Comparison of ENCODE assay signal across 16 cellular contexts in genomic region chr18:56217406-56217805, GRCh38.
DNase-seq lines count a peak whose midpoint lies in the region; ATAC-seq, FAIRE-seq and TF ChIP-seq lines count a peak whose summit lies in the region.
"Had no signal": no experiment of that assay in that cellular context is flagged by ENCODE, and none has a peak within 500 bp of the region (broad histone marks: within the 10 kb centered on the region; RNA-seq: fewer than 3 reads in every experiment).

No MANE protein-coding gene starts in this region.

- no CpG with 5 or more reads among the region's 1 CpG for WGBS in IMR-90 (ENCODE audit: extremely low coverage in 2 of 2, insufficient read length in 1 of 2), 2 experiments

- H3K36me3 ChIP-seq in IMR-90 (ENCODE audit: control insufficient read depth, insufficient read depth, low read length), result no peaks in the 10 kb centered on the region
- H3K36me3 ChIP-seq in astrocyte (ENCODE audit: insufficient read depth, low read length), result no peaks in the 10 kb centered on the region
- H3K36me3 ChIP-seq: BLaER1 treated with 17β-estradiol and CSF1 and Interleukin-3, amounts not matched to agents 10 nM and 100 nM had no signal

- H2AK5ac ChIP-seq in IMR-90 (ENCODE audit: low read depth, low read length), result no peak overlapping the region

- H2BK5ac ChIP-seq in IMR-90 (ENCODE audit: low read depth, low read length, poor library complexity, severe bottlenecking), result peak overlapping the region; percentile 58

- ATAC-seq in IMR-90 (ENCODE audit: low read depth) (peak; percentile 44), HG03025 (IDR thresholded peaks at IDR 0.05; ENCODE audit: low FRiP score, unreplicated experiment) (no peak), HG02885 (IDR thresholded peaks at IDR 0.05; ENCODE audit: poor library complexity, unreplicated experiment) (no peak)
- ATAC-seq: A549 had no signal

- CTCF ChIA-PET in IMR-90 (lab: Yijun Ruan, JAX), result no interaction called here

- dilution Hi-C loops in IMR-90 (cut with HindIII; ENCODE audit: low sequenced_read_pairs, unreplicated experiment), result no loop called here

- H2AFZ ChIP-seq in IMR-90 (replicated peaks; ENCODE audit: low read length, poor library complexity) (no peak overlapping the region), astrocyte (ENCODE audit: low read depth, low read length) (no peak overlapping the region)

- no peaks in the 10 kb centered on the region for H3K36me3 Mint-ChIP-seq in astrocyte (ENCODE audit: low read depth, unreplicated experiment)
- H3K36me3 Mint-ChIP-seq: CD4-positive, CD25-positive, alpha-beta regulatory T cell had no signal

- no peak overlapping the region for H2BK15ac ChIP-seq in IMR-90 (ENCODE audit: low read depth, low read length)

- H3K27me3 Mint-ChIP-seq in astrocyte (ENCODE audit: low read depth, unreplicated experiment), result peaks cover 4% of the 10 kb centered on the region
- H3K27me3 Mint-ChIP-seq: CD4-positive, CD25-positive, alpha-beta regulatory T cell had no signal

- H3K4me1 Mint-ChIP-seq in astrocyte (ENCODE audit: low read depth, unreplicated experiment), result no peaks in the 10 kb centered on the region
- H3K4me1 Mint-ChIP-seq: CD4-positive, CD25-positive, alpha-beta regulatory T cell had no signal

- H2AK9ac ChIP-seq in IMR-90 (replicated peaks; ENCODE audit: low read depth, low read length, poor library complexity), result no peak overlapping the region

- H3K4me3 ChIP-seq in IMR-90 (ENCODE audit: insufficient read depth, low read depth, low read length) (no peak overlapping the region), astrocyte (ENCODE audit: insufficient read depth, low read depth, low read length) (no peak overlapping the region)
- H3K4me3 ChIP-seq: A549; BLaER1 treated with 17β-estradiol and CSF1 and Interleukin-3, amounts not matched to agents 10 nM and 100 nM had no signal

- peaks cover 2% of the 10 kb centered on the region; the same call in 1 of the 2 replicates for H3K4me1 ChIP-seq in IMR-90 (ENCODE audit: control insufficient read depth, insufficient read depth, low read length)
- H3K4me1 ChIP-seq in astrocyte (ENCODE audit: insufficient read depth, low read length), result no peaks in the 10 kb centered on the region
- H3K4me1 ChIP-seq: A549 had no signal

- peaks cover 7% of the 10 kb centered on the region for H3K9me3 Mint-ChIP-seq in astrocyte (ENCODE audit: unreplicated experiment)
- H3K9me3 Mint-ChIP-seq: H9 had no signal

- BruUV-seq in IMR-90 (replicated peaks; lab: Mats Ljungman, UMichigan), result no TSS peak

- no peaks in the 10 kb centered on the region for H3K79me2 ChIP-seq in astrocyte (ENCODE audit: insufficient read depth, low read length)

- peak; percentile 20 for FAIRE-seq in astrocyte (lab: Jason Lieb, UNC)
- FAIRE-seq: A549, GM18507 had no signal

- no peak overlapping the region for H4K8ac ChIP-seq in IMR-90 (ENCODE audit: low read depth in 2 of 2, low read length in 2 of 2)

- no peak overlapping the region for H3K27ac Mint-ChIP-seq in astrocyte (ENCODE audit: unreplicated experiment)
- H3K27ac Mint-ChIP-seq: CD4-positive, CD25-positive, alpha-beta regulatory T cell; H9 had no signal

- H3K4me2 ChIP-seq in IMR-90 (ENCODE audit: low read depth, low read length), result no peak overlapping the region; the same call in 1 of the 2 replicates
- H3K4me2 ChIP-seq in astrocyte (ENCODE audit: low read length), result no peak overlapping the region
- H3K4me2 ChIP-seq: A549; BLaER1 treated with 17β-estradiol and CSF1 and Interleukin-3, amounts not matched to agents 10 nM and 100 nM had no signal

- intact Hi-C loops in IMR-90 (cut with micrococcal nuclease), result no loop called here

- TF ChIP-seq POLR2A in IMR-90 (IDR thresholded peaks at IDR 0.05; ENCODE audit: low read depth, low read length), result no peak

- H4K20me1 ChIP-seq in IMR-90 (ENCODE audit: insufficient read depth, low read length), result no peaks in the 10 kb centered on the region
- H4K20me1 ChIP-seq in astrocyte (ENCODE audit: insufficient read depth, low read length), result no peaks in the 10 kb centered on the region
- H4K20me1 ChIP-seq: BLaER1 treated with 17β-estradiol and CSF1 and Interleukin-3, amounts not matched to agents 10 nM and 100 nM had no signal

- H2BK120ac ChIP-seq in IMR-90 (ENCODE audit: low read depth, low read length), result peak overlapping the region; percentile 37; the same call in 1 of the 2 replicates

- peaks cover 3% of the 10 kb centered on the region; the same call in 1 of the 2 replicates for H3K9me3 ChIP-seq in IMR-90 (ENCODE audit: control insufficient read depth, insufficient read depth, low read length)
- no peaks in the 10 kb centered on the region for H3K9me3 ChIP-seq in astrocyte (ENCODE audit: insufficient read depth, low read depth, low read length)
- H3K9me3 ChIP-seq: A549 had no signal

- POLR2A ChIA-PET in IMR-90 (lab: Charles Lee; ENCODE audit: unreplicated experiment), result no interaction called here

- TF ChIP-seq CTCF in IMR-90 (conservative IDR thresholded peaks at IDR 0.05; ENCODE audit: low read depth, low read length), result no peak
- TF ChIP-seq CTCF in astrocyte (IDR thresholded peaks at IDR 0.05; ENCODE audit: insufficient read depth, low read depth, low read length), result no peak

- no peak overlapping the region for H3K14ac ChIP-seq in IMR-90 (replicated peaks; ENCODE audit: low read depth, low read length)

- H3K18ac ChIP-seq in IMR-90 (ENCODE audit: low read depth, low read length), result peak overlapping the region; percentile 33; the same call in 1 of the 2 replicates

- peak overlapping the region; percentile 28; the same call in 1 of the 2 replicates for H4K5ac ChIP-seq in IMR-90 (ENCODE audit: low read depth, low read length)

- DNase-seq in IMR-90 (peak; percentile 60), astrocyte (ENCODE audit: low read depth) (no peak), fibroblast of peridontal ligament (ENCODE audit: extremely low read depth) (peak; percentile 33), RKO (ENCODE audit: low spot score) (no peak)
- DNase-seq in activated CD4-positive, alpha-beta T cell treated with anti-CD3 and anti-CD28 coated beads, Interleukin-2, amount 50 U/mL, for 4 hours, result no peak
- DNase-seq: CD4-positive, CD25-positive, alpha-beta regulatory T cell; DMS53; GOT3; H9; KBM-7 had no signal

- H3K56ac ChIP-seq in IMR-90 (ENCODE audit: extremely low read depth, insufficient read depth, low read length), result no peak overlapping the region

- no peak overlapping the region for H2BK20ac ChIP-seq in IMR-90 (ENCODE audit: low read depth, low read length)

- no peak overlapping the region for H4K91ac ChIP-seq in IMR-90 (ENCODE audit: insufficient read depth, low read depth, low read length)

- H3K4me3 Mint-ChIP-seq in astrocyte (ENCODE audit: unreplicated experiment), result no peak overlapping the region
- H3K4me3 Mint-ChIP-seq: CD4-positive, CD25-positive, alpha-beta regulatory T cell; H9 had no signal

- no peak overlapping the region for H3K23ac ChIP-seq in IMR-90 (ENCODE audit: low read depth, low read length)

- H3K9me1 ChIP-seq in IMR-90 (ENCODE audit: insufficient read depth, low read length), result 0 out of 2 replicates have a peak, but pooled peaks cover 3% of the 10 kb centered on the region

- no peaks in the 10 kb centered on the region for H3K27me3 ChIP-seq in IMR-90 (ENCODE audit: control insufficient read depth, insufficient read depth, low read length)
- H3K27me3 ChIP-seq in astrocyte (ENCODE audit: insufficient read depth, low read length), result no peaks in the 10 kb centered on the region
- H3K27me3 ChIP-seq: BLaER1 treated with 17β-estradiol and CSF1 and Interleukin-3, amounts not matched to agents 10 nM and 100 nM had no signal

- H3K9ac ChIP-seq in IMR-90 (ENCODE audit: low read depth, low read length), result no peak overlapping the region
- H3K9ac ChIP-seq in astrocyte (ENCODE audit: low read length), result no peak overlapping the region
- H3K9ac ChIP-seq: BLaER1 treated with 17β-estradiol and CSF1 and Interleukin-3, amounts not matched to agents 10 nM and 100 nM had no signal

- no peak overlapping the region for H3K4ac ChIP-seq in IMR-90 (ENCODE audit: low read depth, low read length)

- H3K79me1 ChIP-seq in IMR-90 (ENCODE audit: low read depth in 1 of 2, low read length in 2 of 2), result no peaks in the 10 kb centered on the region

- in situ Hi-C loops in IMR-90 (cut with MboI; ENCODE audit: low sequenced_read_pairs), result no loop called here

- no peak for TF ChIP-seq RAD21 in IMR-90 (IDR thresholded peaks at IDR 0.05; ENCODE audit: low read length)

- H3K27ac ChIP-seq in IMR-90 (ENCODE audit: insufficient read depth, low read length), result no peak overlapping the region
- no peak overlapping the region for H3K27ac ChIP-seq in astrocyte (ENCODE audit: low read depth, low read length)
- H3K27ac ChIP-seq: A549; BLaER1 treated with 17β-estradiol and CSF1 and Interleukin-3, amounts not matched to agents 10 nM and 100 nM; HL-60 had no signal

TF ChIP-seq in IMR-90, 13 proteins besides CTCF, POLR2A, EP300 and RAD21:
- no peak for TF ChIP-seq RCOR1 (IDR thresholded peaks at IDR 0.05; ENCODE audit: insufficient replicate concordance, low read length)
- TF ChIP-seq, protein P1, sequence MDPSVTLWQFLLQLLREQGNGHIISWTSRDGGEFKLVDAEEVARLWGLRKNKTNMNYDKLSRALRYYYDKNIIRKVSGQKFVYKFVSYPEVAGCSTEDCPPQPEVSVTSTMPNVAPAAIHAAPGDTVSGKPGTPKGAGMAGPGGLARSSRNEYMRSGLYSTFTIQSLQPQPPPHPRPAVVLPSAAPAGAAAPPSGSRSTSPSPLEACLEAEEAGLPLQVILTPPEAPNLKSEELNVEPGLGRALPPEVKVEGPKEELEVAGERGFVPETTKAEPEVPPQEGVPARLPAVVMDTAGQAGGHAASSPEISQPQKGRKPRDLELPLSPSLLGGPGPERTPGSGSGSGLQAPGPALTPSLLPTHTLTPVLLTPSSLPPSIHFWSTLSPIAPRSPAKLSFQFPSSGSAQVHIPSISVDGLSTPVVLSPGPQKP (IDR thresholded peaks at IDR 0.05; ENCODE audit: borderline replicate concordance, low read depth, low read length), result no peak
- TF ChIP-seq CEBPB (IDR thresholded peaks at IDR 0.05; ENCODE audit: low read depth, low read length), result peak; percentile 45
- no peak for TF ChIP-seq MAFK (IDR thresholded peaks at IDR 0.05; ENCODE audit: low read depth, low read length)

Comparison
In these comparisons a context has a peak if more than half of its experiments do, and no peak if none do; other contexts are left out.
1. DNase-seq: peak in IMR-90 (single experiment) and fibroblast of peridontal ligament (single experiment); none in astrocyte (single experiment), activated CD4-positive, alpha-beta T cell treated with anti-CD3 and anti-CD28 coated beads, Interleukin-2, amount 50 U/mL, for 4 hours (0 of 2) and RKO (single experiment).